ENCODE assay signal across 11 cellular contexts in genomic region chr1:108551157-108551862, GRCh38. TPM values are rescaled to one million over a fixed set of nuclear protein-coding genes. Genes with fewer than 3 reads are reported as not detected.
DNase-seq lines count a peak whose midpoint lies in the region; ATAC-seq and TF ChIP-seq lines count a peak whose summit lies in the region.
"Had no signal": no experiment of that assay in that cellular context is flagged by ENCODE, and none has a peak within 500 bp of the region (broad histone marks: within the 10 kb centered on the region; RNA-seq: fewer than 3 reads in every experiment).

No MANE protein-coding gene starts in this region.

- H3K36me3 Mint-ChIP-seq in activated T-helper 17 cell treated with anti-CD3 and anti-CD28 coated beads, Interleukin-2, amount 50 U/mL, for 72 hours (ENCODE audit: low read depth): no peaks in the 10 kb centered on the region

- H3K9me3 ChIP-seq in MG63: no peaks in the 10 kb centered on the region

- no peaks in the 10 kb centered on the region for H3K27me3 ChIP-seq in MG63
- H3K27me3 ChIP-seq: heart left ventricle had no signal

- POLR2A ChIA-PET in HEK293T (lab: Yijun Ruan, JAX): interaction anchor here (1.9 kb wide), 1 partner anchor 9 kb away, joined by 5 read pairs; the partner anchor contains the start of gene EEIG2

- H3K4me3 ChIP-seq in MG63: no peak overlapping the region
- H3K4me3 ChIP-seq: heart left ventricle had no signal

- H3K36me3 ChIP-seq in MG63: no peaks in the 10 kb centered on the region
- H3K36me3 ChIP-seq: heart left ventricle had no signal

- peaks cover 3% of the 10 kb centered on the region for H3K27me3 Mint-ChIP-seq in activated T-helper 17 cell treated with anti-CD3 and anti-CD28 coated beads, Interleukin-2, amount 50 U/mL, for 72 hours

- DNase-seq in DMS 273 treated with DMSO at 0.1 percent for 48 hours (lab: John Stamatoyannopoulos, UW) (no peak), posterior cingulate gyrus (no peak), MG63 (no peak), HEK293T (ENCODE audit: extremely low spot score) (no peak)
- DNase-seq: activated CD4-positive, alpha-beta T cell treated with anti-CD3 and anti-CD28 coated beads, Interleukin-2, amount 10 ng/mL, durations not matched to agents 24 days and 14 days; heart left ventricle; NCI-H526 had no signal

- no peaks in the 10 kb centered on the region for H3K4me1 Mint-ChIP-seq in activated T-helper 17 cell treated with anti-CD3 and anti-CD28 coated beads, Interleukin-2, amount 50 U/mL, for 72 hours
- H3K4me1 Mint-ChIP-seq: activated CD4-positive, alpha-beta T cell treated with anti-CD3 and anti-CD28 coated beads, Interleukin-2, amount 10 ng/mL, durations not matched to agents 24 days and 14 days had no signal

- H3K9me3 Mint-ChIP-seq in activated T-helper 17 cell treated with anti-CD3 and anti-CD28 coated beads, Interleukin-2, amount 50 U/mL, for 72 hours: no peaks in the 10 kb centered on the region
- H3K9me3 Mint-ChIP-seq: activated CD4-positive, alpha-beta T cell treated with anti-CD3 and anti-CD28 coated beads, Interleukin-2, amount 10 ng/mL, durations not matched to agents 24 days and 14 days had no signal

- no peak overlapping the region for H3K27ac Mint-ChIP-seq in activated T-helper 17 cell treated with anti-CD3 and anti-CD28 coated beads, Interleukin-2, amount 50 U/mL, for 72 hours
- H3K27ac Mint-ChIP-seq: activated CD4-positive, alpha-beta T cell treated with anti-CD3 and anti-CD28 coated beads, Interleukin-2, amount 10 ng/mL, durations not matched to agents 24 days and 14 days had no signal

- peak; percentile 97 for ATAC-seq in GM18502 (IDR thresholded peaks at IDR 0.05; ENCODE audit: poor library complexity, unreplicated experiment)
- ATAC-seq in GM21367 (IDR thresholded peaks at IDR 0.05; ENCODE audit: unreplicated experiment): peak; percentile 90
- peak; percentile 84 for ATAC-seq in HG03108 (IDR thresholded peaks at IDR 0.05; ENCODE audit: unreplicated experiment)
- ATAC-seq in activated T-helper 17 cell treated with anti-CD3 and anti-CD28 coated beads, Interleukin-2, amount 50 U/mL, for 72 hours (replicated peaks): peak; percentile 92
- ATAC-seq: heart left ventricle had no signal

- H3K4me3 Mint-ChIP-seq in activated T-helper 17 cell treated with anti-CD3 and anti-CD28 coated beads, Interleukin-2, amount 50 U/mL, for 72 hours: no peak overlapping the region
- H3K4me3 Mint-ChIP-seq: activated CD4-positive, alpha-beta T cell treated with anti-CD3 and anti-CD28 coated beads, Interleukin-2, amount 10 ng/mL, durations not matched to agents 24 days and 14 days had no signal

- CTCF ChIA-PET in HEK293T (lab: Yijun Ruan, JAX): interaction anchor here (0.6 to 1.0 kb wide), 2 partner anchors 8 to 256 kb away, joined by 3 to 7 read pairs; no protein-coding TSS in a partner anchor

- intact Hi-C loops in posterior cingulate gyrus (cut with DNase I): no loop called here

TF ChIP-seq in HEK293T, 16 proteins besides CTCF, POLR2A, EP300 and RAD21:
- TF ChIP-seq FOXA1 (IDR thresholded peaks at IDR 0.05) (no peak), L3MBTL2 (conservative IDR thresholded peaks at IDR 0.05) (no peak), TARDBP (IDR thresholded peaks at IDR 0.05) (no peak), HDGF (IDR thresholded peaks at IDR 0.05; ENCODE audit: borderline replicate concordance) (no peak), LEF1 (IDR thresholded peaks at IDR 0.05; ENCODE audit: borderline replicate concordance) (no peak)

RNA-seq across cellular contexts. Expression of gene EEIG2, which starts 8.6 kb away (rescaled TPM):
- 1 to 10 TPM; 6.7 to 7.0 TPM for total RNA-seq in activated T-helper 17 cell treated with anti-CD3 and anti-CD28 coated beads, Interleukin-2, amount 50 U/mL, for 72 hours
- 26.7 and 47.5 TPM in 2 replicates for total RNA-seq in MG63 (2014; rRNA removed; shearing (Covaris generic); ENCODE audit: low replicate concordance)
